ENCODE assay signal across 1 cellular context in the genomic region with DNA sequence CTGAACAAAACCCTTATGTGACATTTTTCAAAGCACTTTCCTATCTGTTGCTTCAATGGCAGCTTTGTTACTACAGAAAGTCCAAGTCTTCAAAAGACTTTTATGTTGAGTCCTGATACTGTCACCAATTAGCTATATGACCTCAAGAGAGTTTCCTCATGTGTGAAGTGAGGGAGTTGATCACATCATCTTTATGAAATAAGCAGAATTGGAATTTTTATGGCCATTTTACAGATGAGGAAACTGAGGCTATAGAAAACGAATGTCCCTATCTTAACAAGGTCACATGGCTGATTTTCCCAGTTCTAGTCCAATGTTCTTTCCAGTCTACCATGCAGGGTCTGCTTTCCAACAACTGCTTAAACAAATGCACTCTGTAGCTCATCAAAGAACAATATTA.
A peak's percentile ranks its signal among the peaks of the same experiment; 100 is the strongest.
TF ChIP-seq lines count a peak whose summit lies in the region.

No MANE protein-coding gene starts in this region.

TF ChIP-seq in K562, 482 proteins besides CTCF, POLR2A, EP300 and RAD21:
- TF ChIP-seq ZNF124 (CRISPR knock-in tag; IDR thresholded peaks at IDR 0.05) (no peak), RBM25 (IDR thresholded peaks at IDR 0.05; ENCODE audit: low read depth, low read length, severe bottlenecking) (peak; percentile 86)
